Comparison of ENCODE assay signal across 23 cellular contexts in the genomic region with DNA sequence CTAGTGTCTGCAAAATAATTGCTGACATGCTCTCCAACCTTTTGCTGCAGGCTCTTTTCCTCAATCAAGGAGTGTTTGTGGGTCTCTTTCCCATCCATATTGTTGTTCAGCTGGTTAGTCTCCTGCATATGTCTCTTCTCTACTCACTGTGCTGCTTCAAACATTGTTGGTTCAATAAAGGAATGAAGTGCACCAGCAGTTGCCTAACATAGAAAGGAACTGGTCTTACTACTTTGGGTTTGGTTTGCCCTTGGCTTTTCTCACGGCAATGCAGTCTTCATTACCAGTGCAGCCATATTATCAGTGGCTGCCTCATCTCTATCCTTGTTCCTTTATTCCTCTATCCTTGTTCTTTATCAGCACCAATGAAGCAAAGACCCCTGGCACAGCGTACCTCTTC.
DNase-seq lines count a peak whose midpoint lies in the region; ATAC-seq and TF ChIP-seq lines count a peak whose summit lies in the region.
"Had no signal": no experiment of that assay in that cellular context is flagged by ENCODE, and none has a peak within 500 bp of the region (broad histone marks: within the 10 kb centered on the region; RNA-seq: fewer than 3 reads in every experiment).

No MANE protein-coding gene starts in this region.

- no peak overlapping the region for H2BK5ac ChIP-seq in trophoblast cell (ENCODE audit: low read depth, low read length, poor library complexity)

- no peak overlapping the region for H2BK12ac ChIP-seq in trophoblast cell (ENCODE audit: low read length)

- H2AFZ ChIP-seq in MM.1S (ENCODE audit: low read length) (0 out of 2 replicates have a peak overlapping the region, but pooled peaks have one; percentile 10), trophoblast cell (ENCODE audit: insufficient read depth, low read length, poor library complexity) (no peak overlapping the region)

- H4K20me1 ChIP-seq in MM.1S (ENCODE audit: insufficient read depth, low read length), result no peaks in the 10 kb centered on the region
- H4K20me1 ChIP-seq: BLaER1 had no signal

- no peaks in the 10 kb centered on the region for H3K9me2 ChIP-seq in MM.1S (replicated peaks; ENCODE audit: insufficient read depth, low read length)

- no peak overlapping the region for H3K4me3 ChIP-seq in MM.1S (ENCODE audit: low read length)
- H3K4me3 ChIP-seq in epithelial cell of esophagus (ENCODE audit: low read length), result no peak overlapping the region
- H3K4me3 ChIP-seq in trophoblast cell (ENCODE audit: low read depth, low read length), result no peak overlapping the region
- H3K4me3 ChIP-seq: BLaER1, GM12878 had no signal

- no peak overlapping the region for H3K18ac ChIP-seq in trophoblast cell (ENCODE audit: low read length)

- H3K79me1 ChIP-seq in trophoblast cell (ENCODE audit: low read length), result no peaks in the 10 kb centered on the region

- H3K27me3 ChIP-seq in MM.1S (replicated peaks; ENCODE audit: insufficient read depth, low read length) (no peaks in the 10 kb centered on the region), trophoblast cell (ENCODE audit: insufficient read depth, low read length) (no peaks in the 10 kb centered on the region)
- H3K27me3 ChIP-seq: BE2C, BLaER1 had no signal

- H2AK5ac ChIP-seq in trophoblast cell (ENCODE audit: low read length), result no peak overlapping the region

- H3K4me1 ChIP-seq in MM.1S (ENCODE audit: low read length), result no peaks in the 10 kb centered on the region
- H3K4me1 ChIP-seq in trophoblast cell (ENCODE audit: control insufficient read depth in 1 of 2, insufficient read depth in 2 of 2, low read length in 2 of 2), result no peaks in the 10 kb centered on the region
- H3K4me1 ChIP-seq: BE2C, BLaER1 had no signal

- H3K27ac ChIP-seq in MM.1S (ENCODE audit: low read length) (no peak overlapping the region), trophoblast cell (ENCODE audit: low read depth, low read length) (no peak overlapping the region)
- H3K27ac ChIP-seq: BLaER1 had no signal

- no peak overlapping the region for H4K91ac ChIP-seq in trophoblast cell (ENCODE audit: low read depth, low read length)

- no peak overlapping the region for H4K8ac ChIP-seq in trophoblast cell (ENCODE audit: low read depth, low read length)

- H3K23ac ChIP-seq in trophoblast cell (ENCODE audit: low read length), result peak overlapping the region; percentile 26

- H3K4me2 ChIP-seq in MM.1S (ENCODE audit: low read depth, low read length) (no peak overlapping the region), trophoblast cell (ENCODE audit: low read length) (no peak overlapping the region)
- H3K4me2 ChIP-seq: BLaER1 had no signal

- H3K4ac ChIP-seq in trophoblast cell (ENCODE audit: low read depth, low read length), result no peak overlapping the region

- H2BK120ac ChIP-seq in trophoblast cell (ENCODE audit: insufficient read depth, low read length, poor library complexity), result no peak overlapping the region

- no peaks in the 10 kb centered on the region for H3F3A ChIP-seq in MM.1S (ENCODE audit: insufficient read depth, low read length)

- ATAC-seq in HG02870 (IDR thresholded peaks at IDR 0.05; ENCODE audit: unreplicated experiment), result no peak
- no peak for ATAC-seq in Right ventricle myocardium superior (ENCODE audit: poor library complexity)
- ATAC-seq: GM12878 had no signal

- H3K9me3 ChIP-seq in MM.1S (replicated peaks; ENCODE audit: insufficient read depth, low read length) (no peaks in the 10 kb centered on the region), trophoblast cell (ENCODE audit: insufficient read depth, low read depth, low read length) (peaks cover 4% of the 10 kb centered on the region)
- H3K9me3 ChIP-seq: BE2C had no signal

- H3K79me2 ChIP-seq in MM.1S (ENCODE audit: low read length), result no peaks in the 10 kb centered on the region
- no peaks in the 10 kb centered on the region for H3K79me2 ChIP-seq in trophoblast cell (ENCODE audit: control insufficient read depth, insufficient read depth, low read length, poor library complexity)

- no peak overlapping the region for H4K12ac ChIP-seq in trophoblast cell (ENCODE audit: low read depth, low read length)

- no peak overlapping the region for H3K14ac ChIP-seq in trophoblast cell (ENCODE audit: low read length)

- WGBS in trophoblast cell (ENCODE audit: extremely low coverage, insufficient coverage, insufficient read length), result no CpG with 5 or more reads among the region's 2 CpGs

- intact Hi-C loops in Right ventricle myocardium superior (cut with DNase I), result no loop called here

- no peak overlapping the region for H3K9ac ChIP-seq in MM.1S (ENCODE audit: low read length)
- no peak overlapping the region for H3K9ac ChIP-seq in trophoblast cell (ENCODE audit: low read length)
- H3K9ac ChIP-seq: BLaER1 had no signal

- TF ChIP-seq CTCF in MM.1S (IDR thresholded peaks at IDR 0.05; ENCODE audit: low read length) (no peak), epithelial cell of esophagus (IDR thresholded peaks at IDR 0.05; ENCODE audit: insufficient read depth, low read depth, low read length, missing control alignments) (no peak)

- DNase-seq in MM.1S (no peak), epithelial cell of esophagus (ENCODE audit: low read depth) (peak; percentile 32), trophoblast cell (peak; percentile 7 to 51), NCI-H2107 treated with DMSO at 0.1 percent for 48 hours (lab: John Stamatoyannopoulos, UW; ENCODE audit: unreplicated experiment) (no peak), Right ventricle myocardium superior (no peak)
- DNase-seq: 8988T; ACHN; BE2C; C1 segment of cervical spinal cord; CD4-positive, alpha-beta memory T cell; CD4-positive, CD25-positive, alpha-beta regulatory T cell; CD8-positive, alpha-beta memory T cell; COR-L47; DMS 273 treated with DMSO at 0.1 percent for 48 hours; DMS153; DMS53; DMS79; DND-41; EL; GDM1 had no signal

- H3K36me3 ChIP-seq in MM.1S (replicated peaks; ENCODE audit: insufficient read depth, low read length) (no peaks in the 10 kb centered on the region), trophoblast cell (ENCODE audit: control insufficient read depth in 1 of 2, insufficient read depth in 2 of 2, low read length in 2 of 2) (no peaks in the 10 kb centered on the region)
- H3K36me3 ChIP-seq: BE2C, BLaER1 had no signal

Comparison
In these comparisons a context has a peak if more than half of its experiments do, and no peak if none do; other contexts are left out.
1. DNase-seq: peak in epithelial cell of esophagus (single experiment) and trophoblast cell (2 of 2); none in MM.1S (single experiment), NCI-H2107 treated with DMSO at 0.1 percent for 48 hours (single experiment) and Right ventricle myocardium superior (single experiment).